Comparison of ENCODE assay signal across 9 cellular contexts in the genomic region with DNA sequence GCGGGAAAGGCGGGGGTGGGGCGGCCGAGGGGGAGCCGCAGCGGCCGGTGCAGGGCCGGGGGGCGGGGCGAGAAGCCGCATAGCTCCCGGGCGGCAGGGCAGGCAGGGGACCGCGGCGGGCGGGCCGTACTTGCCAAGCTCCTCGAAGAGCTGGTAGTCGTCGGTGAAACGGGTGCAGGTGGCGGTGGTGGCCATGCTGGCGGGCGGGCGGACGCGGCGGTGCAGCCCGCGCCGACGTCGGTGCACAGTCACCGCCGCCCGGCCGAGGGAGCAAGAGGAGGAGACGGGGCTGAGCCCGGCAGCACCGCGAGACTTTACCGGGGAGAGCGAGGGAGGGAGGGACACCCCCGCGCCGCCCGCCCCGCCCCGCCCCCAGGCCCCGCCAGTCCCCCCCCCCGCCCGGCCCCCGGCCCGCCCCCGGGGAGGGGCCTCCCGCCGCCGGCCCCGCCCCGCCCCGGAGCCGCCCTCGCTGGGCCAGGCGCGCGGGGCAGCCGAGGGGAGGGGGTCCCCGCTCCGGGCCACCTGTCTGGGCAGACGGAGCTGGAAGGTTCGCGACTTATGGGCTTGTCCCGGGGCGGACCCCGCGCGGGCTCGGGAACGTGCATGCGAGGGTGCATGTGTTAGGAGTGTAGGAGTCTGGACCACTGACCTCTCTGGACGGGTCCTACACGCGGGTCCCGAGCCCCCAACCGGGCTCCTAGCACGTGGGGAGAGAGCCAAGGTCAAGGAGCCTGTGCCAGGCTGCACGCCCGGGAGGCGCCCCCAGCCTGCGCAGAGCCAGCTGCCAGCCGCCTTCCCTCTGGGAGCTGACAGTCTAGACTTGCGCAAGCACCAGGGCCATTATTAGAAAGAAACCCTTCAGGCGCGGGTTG. TPM values are rescaled to one million over a fixed set of nuclear protein-coding genes. Genes with fewer than 3 reads are reported as not detected.
A peak's percentile ranks its signal among the peaks of the same experiment; 100 is the strongest.
DNase-seq lines count a peak whose midpoint lies in the region; ATAC-seq, FAIRE-seq and TF ChIP-seq lines count a peak whose summit lies in the region.
"Had no signal": no experiment of that assay in that cellular context is flagged by ENCODE, and none has a peak within 500 bp of the region (broad histone marks: within the 10 kb centered on the region; RNA-seq: fewer than 3 reads in every experiment).

Gene CAMK2G, minus strand, starts transcription at position 289 of the 872 bp plus-strand sequence. Its CDS starts 94 bp downstream, at position 195.

- peak within 1 kb of the TSS; percentile 87 for H3K4me3 Mint-ChIP-seq in memory B cell

- H3K36me3 Mint-ChIP-seq in memory B cell, result peaks cover 6% of the 10 kb centered on the region

- TF ChIP-seq CTCF in BJ (IDR thresholded peaks at IDR 0.05; ENCODE audit: insufficient read depth, low read depth, low read length), result no peak

- peaks cover 5% of the 10 kb centered on the region; the same call in 1 of the 2 replicates for H3K36me3 ChIP-seq in BJ (ENCODE audit: control insufficient read depth, insufficient read depth, low read length)

- peaks cover 23% of the 10 kb centered on the region for H3K4me1 Mint-ChIP-seq in memory B cell

- ATAC-seq in HG03442 (IDR thresholded peaks at IDR 0.05; ENCODE audit: unreplicated experiment), result peak; percentile 77
- peak; percentile 83 for ATAC-seq in memory B cell (ENCODE audit: low read depth)

- H3K27ac Mint-ChIP-seq in memory B cell, result peak within 1 kb of the TSS; percentile 62

- H3K4me3 ChIP-seq in BJ (ENCODE audit: low read depth, low read length), result peak within 1 kb of the TSS; percentile 89

- H3K9me3 Mint-ChIP-seq in memory B cell, result no peaks in the 10 kb centered on the region

- POLR2A ChIA-PET in BJ (lab: Charles Lee), result no interaction called here

- no peaks in the 10 kb centered on the region for H3K27me3 Mint-ChIP-seq in memory B cell

- CTCF ChIA-PET in BJ (lab: Yijun Ruan, JAX), result interaction anchor here (0.7 to 12.5 kb wide), 7 partner anchors 11 to 99 kb away, joined by 3 to 337 read pairs (median 3); no protein-coding TSS in a partner anchor

- FAIRE-seq in GM19239 (lab: Jason Lieb, UNC), result no peak
- FAIRE-seq: colon had no signal

- H3K27me3 ChIP-seq in BJ (ENCODE audit: control insufficient read depth, insufficient read depth, low read length), result no peaks in the 10 kb centered on the region

- no peak for DNase-seq in BJ (ENCODE audit: low read depth)
- DNase-seq in GM19239 (ENCODE audit: insufficient read length, low spot score), result peak; percentile 99
- peak; percentile 74 to 81 for DNase-seq in NOMO-1 (lab: John Stamatoyannopoulos, UW; ENCODE audit: unreplicated experiment in 2 of 2)
- peak; percentile 89 for DNase-seq in activated CD8-positive, alpha-beta memory T cell treated with anti-CD3 and anti-CD28 coated beads for 24 hours
- peak; percentile 66 for DNase-seq in effector CD8-positive, alpha-beta T cell (lab: John Stamatoyannopoulos, UW)
- DNase-seq in memory B cell (ENCODE audit: low spot score in 2 of 2), result peak; percentile 72 to 77
- peak; percentile 55 for DNase-seq in stimulated activated CD8-positive, alpha-beta memory T cell treated with anti-CD3 and anti-CD28 coated beads, Interleukin-12 subunit alpha, Interleukin-12 subunit beta, amount 100 ng/mL, for 24 hours (ENCODE audit: extremely low read depth)

RNA-seq across cellular contexts. Expression of gene CAMK2G, which starts in this region (rescaled TPM):
- polyA plus RNA-seq in BJ (2011; rRNA removed), result 32.5 and 43.8 TPM in 2 replicates
- 25.5 and 27.1 TPM in 2 replicates for polyA minus RNA-seq in BJ (2011; rRNA and poly(A)+ RNA removed)
